Comparison of ENCODE assay signal across 8 cellular contexts in genomic region chr10:34637419-34637911, GRCh38.
DNase-seq lines count a peak whose midpoint lies in the region; ATAC-seq and TF ChIP-seq lines count a peak whose summit lies in the region.

No MANE protein-coding gene starts in this region.

- H3K4me2 ChIP-seq in OCI-LY3 (ENCODE audit: low read length) = peak overlapping the region; percentile 43
- H3K4me2 ChIP-seq in parathyroid adenoma (ENCODE audit: low read length) = no peak overlapping the region

- H3K36me3 ChIP-seq in OCI-LY3 (replicated peaks; ENCODE audit: low read depth, low read length) (no peaks in the 10 kb centered on the region), parathyroid adenoma (ENCODE audit: control insufficient read depth, insufficient read depth, low read length) (no peaks in the 10 kb centered on the region), upper lobe of left lung (no peaks in the 10 kb centered on the region)

- no peak overlapping the region for H3K4me3 Mint-ChIP-seq in activated T-cell treated with anti-CD3 and anti-CD28 coated beads, Interleukin-2, amount 50 U/mL, for 72 hours

- no peaks in the 10 kb centered on the region for H3K9me3 Mint-ChIP-seq in activated T-cell treated with anti-CD3 and anti-CD28 coated beads, Interleukin-2, amount 50 U/mL, for 72 hours

- no peak for TF ChIP-seq POLR2A in upper lobe of left lung (IDR thresholded peaks at IDR 0.05)

- no peaks in the 10 kb centered on the region for H3K36me3 Mint-ChIP-seq in activated T-cell treated with anti-CD3 and anti-CD28 coated beads, Interleukin-2, amount 50 U/mL, for 72 hours (ENCODE audit: insufficient read depth in 2 of 2)

- no peak for TF ChIP-seq EP300 in upper lobe of left lung (IDR thresholded peaks at IDR 0.05)

- peaks cover 14% of the 10 kb centered on the region for H3K4me1 Mint-ChIP-seq in activated T-cell treated with anti-CD3 and anti-CD28 coated beads, Interleukin-2, amount 50 U/mL, for 72 hours (ENCODE audit: low read depth)

- H3K9me3 ChIP-seq in OCI-LY3 (ENCODE audit: insufficient read depth, low read length) (no peaks in the 10 kb centered on the region), parathyroid adenoma (ENCODE audit: control insufficient read depth, low read length) (no peaks in the 10 kb centered on the region), upper lobe of left lung (no peaks in the 10 kb centered on the region)

- no peaks in the 10 kb centered on the region for H3K79me2 ChIP-seq in OCI-LY3 (ENCODE audit: low read length)
- peaks cover 26% of the 10 kb centered on the region for H3K79me2 ChIP-seq in parathyroid adenoma

- ATAC-seq in GM19397 (IDR thresholded peaks at IDR 0.05; ENCODE audit: unreplicated experiment) (peak; percentile 58), HG03457 (IDR thresholded peaks at IDR 0.05; ENCODE audit: unreplicated experiment) (peak; percentile 75), foreskin keratinocyte (peak; percentile 38), upper lobe of left lung (ENCODE audit: low FRiP score in 2 of 2) (peak; percentile 77 to 88)
- ATAC-seq in activated T-cell treated with anti-CD3 and anti-CD28 coated beads, Interleukin-2, amount 50 U/mL, for 72 hours (replicated peaks in 1 of 2) = peak; percentile 59 to 60

- no peak overlapping the region for H3K27ac ChIP-seq in OCI-LY3 (ENCODE audit: low read length)
- no peak overlapping the region for H3K27ac ChIP-seq in foreskin keratinocyte
- no peak overlapping the region for H3K27ac ChIP-seq in parathyroid adenoma
- H3K27ac ChIP-seq in upper lobe of left lung = no peak overlapping the region

- H3K4me1 ChIP-seq in OCI-LY3 (ENCODE audit: low read length) (peaks cover 6% of the 10 kb centered on the region), foreskin keratinocyte (peaks cover 13% of the 10 kb centered on the region), parathyroid adenoma (peaks cover 10% of the 10 kb centered on the region), upper lobe of left lung (peaks cover 12 to 36% (median 15%) of the 10 kb centered on the region in 4 donors)

- DNase-seq in D341Med (ENCODE audit: low spot score) (peak; percentile 77), foreskin keratinocyte (peak in 1 of 2 donors; percentile 34), upper lobe of left lung (peak; percentile 32 to 59)
- DNase-seq in activated T-cell treated with anti-CD3 and anti-CD28 coated beads, Interleukin-2, amount 50 U/mL, for 72 hours = peak; percentile 63 to 75

- no peaks in the 10 kb centered on the region for H3K27me3 Mint-ChIP-seq in activated T-cell treated with anti-CD3 and anti-CD28 coated beads, Interleukin-2, amount 50 U/mL, for 72 hours (ENCODE audit: low read depth)

- TF ChIP-seq CTCF in OCI-LY3 (IDR thresholded peaks at IDR 0.05; ENCODE audit: low read depth, low read length) (peak; percentile 84), foreskin keratinocyte (conservative IDR thresholded peaks at IDR 0.05) (peak; percentile 86), parathyroid adenoma (IDR thresholded peaks at IDR 0.05) (peak; percentile 86), upper lobe of left lung (IDR thresholded peaks at IDR 0.05) (peak; percentile 73 to 99 (median 85))

- H2AFZ ChIP-seq in OCI-LY3 (ENCODE audit: low read depth, low read length) (no peak overlapping the region), parathyroid adenoma (no peak overlapping the region)

- no peak overlapping the region for H3K27ac Mint-ChIP-seq in activated T-cell treated with anti-CD3 and anti-CD28 coated beads, Interleukin-2, amount 50 U/mL, for 72 hours

- H3K9ac ChIP-seq in OCI-LY3 (ENCODE audit: low read length) (no peak overlapping the region), parathyroid adenoma (no peak overlapping the region)

- H3K4me3 ChIP-seq in OCI-LY3 (ENCODE audit: low read length) (no peak overlapping the region; the same call in 1 of the 2 replicates), parathyroid adenoma (ENCODE audit: low read depth, low read length) (no peak overlapping the region), upper lobe of left lung (no peak overlapping the region)

- H3K27me3 ChIP-seq in OCI-LY3 (ENCODE audit: low read depth, low read length) (no peaks in the 10 kb centered on the region), foreskin keratinocyte (no peaks in the 10 kb centered on the region), parathyroid adenoma (ENCODE audit: control insufficient read depth, insufficient read depth, low read length) (no peaks in the 10 kb centered on the region), upper lobe of left lung (no peaks in the 10 kb centered on the region)

- 27 to 30% methylated on average over 8 to 9 of the region's 9 CpGs for WGBS in upper lobe of left lung, 2 donors

- H4K20me1 ChIP-seq in OCI-LY3 (ENCODE audit: insufficient read depth, low read length) = no peaks in the 10 kb centered on the region
